In the genomic region with DNA sequence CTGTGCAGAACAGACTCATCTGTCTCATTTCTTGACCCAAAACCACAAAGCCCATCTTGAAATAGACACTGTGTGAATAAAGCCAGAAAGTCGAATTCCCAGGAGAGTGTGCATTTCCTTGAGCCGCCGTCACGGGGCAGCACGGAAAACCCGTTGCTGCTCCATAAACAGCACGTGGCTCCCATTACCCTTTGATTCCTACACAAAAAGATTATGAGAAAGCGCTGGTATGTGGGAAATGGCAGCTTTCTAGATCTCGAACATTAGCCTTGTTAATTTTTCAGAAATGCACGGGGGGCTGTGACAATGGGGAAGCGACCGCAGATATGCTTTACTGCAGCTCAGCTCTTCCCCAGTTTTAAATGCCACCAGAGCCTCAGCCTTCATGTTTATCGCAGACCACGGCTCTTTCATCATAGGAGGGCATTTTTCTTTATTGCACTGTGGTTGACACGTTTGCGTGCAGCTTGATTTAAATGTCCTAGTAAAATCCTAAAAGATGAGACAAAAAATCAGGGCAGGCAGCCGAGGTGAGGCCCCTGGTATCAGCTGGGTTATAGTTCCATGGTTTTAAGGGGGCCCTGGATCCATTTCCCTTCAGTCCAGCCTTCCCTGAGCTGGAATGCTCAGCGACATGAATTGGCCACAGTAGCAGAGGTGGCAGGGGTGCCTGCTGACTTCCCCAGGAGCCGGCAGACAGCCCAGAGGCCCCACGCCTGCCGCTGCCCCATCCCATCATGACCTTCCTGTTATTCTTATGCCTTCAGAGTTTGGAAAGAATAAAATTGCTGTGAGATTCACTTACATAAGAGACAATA, we compare ENCODE assay signal across 23 cellular contexts.
DNase-seq lines count a peak whose midpoint lies in the region; ATAC-seq and TF ChIP-seq lines count a peak whose summit lies in the region.
"Had no signal": no experiment of that assay in that cellular context is flagged by ENCODE, and none has a peak within 500 bp of the region (broad histone marks: within the 10 kb centered on the region; RNA-seq: fewer than 3 reads in every experiment).

No MANE protein-coding gene starts in this region.

- peaks cover 4% of the 10 kb centered on the region for H3K27me3 Mint-ChIP-seq in neural crest cell (ENCODE audit: low read depth)

- no peaks in the 10 kb centered on the region for H3K36me3 Mint-ChIP-seq in neural crest cell (ENCODE audit: low read depth)

- in situ Hi-C loops in SK-MEL-5 (cut with HindIII; ENCODE audit: low pct_unique_long_range_greater_than_20kb, low sequenced_read_pairs), result no loop called here

- peaks cover 6% of the 10 kb centered on the region for H3K9me3 Mint-ChIP-seq in neural crest cell

- no peak for ATAC-seq in HG02970 (IDR thresholded peaks at IDR 0.05; ENCODE audit: low FRiP score, unreplicated experiment)
- ATAC-seq: activated CD4-positive, alpha-beta T cell treated with anti-CD3 and anti-CD28 coated beads for 36 hours; activated naive CD8-positive, alpha-beta T cell treated with anti-CD3 and anti-CD28 coated beads, Interleukin-2, amount 50 U/mL, for 24 hours; body of pancreas had no signal

- TF ChIP-seq CTCF in 22Rv1 (IDR thresholded peaks at IDR 0.05), result peak; percentile 6; the same call in 1 of the 2 replicates
- no peak for TF ChIP-seq CTCF in neural crest cell (conservative IDR thresholded peaks at IDR 0.05)

- peaks cover 8% of the 10 kb centered on the region for H3K4me1 Mint-ChIP-seq in neural crest cell
- H3K4me1 Mint-ChIP-seq: activated CD4-positive, alpha-beta T cell treated with anti-CD3 and anti-CD28 coated beads for 36 hours; activated naive CD8-positive, alpha-beta T cell treated with anti-CD3 and anti-CD28 coated beads, Interleukin-2, amount 50 U/mL, for 24 hours; CD8-positive, alpha-beta memory T cell; H9 had no signal

- peak; percentile 7 for DNase-seq in D341Med (ENCODE audit: low spot score)
- peak; percentile 76 for DNase-seq in SK-MEL-5 (ENCODE audit: low read depth, low spot score)
- no peak for DNase-seq in neural crest cell (ENCODE audit: low read depth, low spot score)
- no peak for DNase-seq in NCI-H524 treated with DMSO at 0.1 percent for 48 hours (lab: John Stamatoyannopoulos, UW)
- DNase-seq in activated gamma-delta T cell treated with Interleukin-2 at 50 U/mL for 16 hours, result no peak
- DNase-seq in A172 (ENCODE audit: low spot score), result no peak
- DNase-seq: activated CD4-positive, alpha-beta T cell treated with anti-CD3 and anti-CD28 coated beads for 36 hours; activated naive CD8-positive, alpha-beta T cell treated with anti-CD3 and anti-CD28 coated beads, Interleukin-2, amount 50 U/mL, for 24 hours; body of pancreas; DMS79 treated with DMSO at 0.1 percent for 48 hours; NCI-H1105 treated with DMSO at 0.1 percent for 48 hours; NCI-H2081 treated with DMSO at 0.1 percent for 48 hours; NCI-H510A; nephron progenitor cell; RPMI8226; stimulated activated CD4-positive, alpha-beta T cell treated with anti-CD3 and anti-CD28 coated beads, Interleukin-4, amount 100 ng/mL, for 4 hours; SW 1271; uterus had no signal

- no peak overlapping the region for H3K4me3 Mint-ChIP-seq in neural crest cell
- H3K4me3 Mint-ChIP-seq: activated CD4-positive, alpha-beta T cell treated with anti-CD3 and anti-CD28 coated beads for 36 hours; activated naive CD8-positive, alpha-beta T cell treated with anti-CD3 and anti-CD28 coated beads, Interleukin-2, amount 50 U/mL, for 24 hours; CD8-positive, alpha-beta memory T cell; H9; nephron progenitor cell had no signal

- H3K27ac ChIP-seq in 22Rv1, result no peak overlapping the region
- H3K27ac ChIP-seq: body of pancreas, KMS-11, uterus had no signal

- H3K27ac Mint-ChIP-seq in neural crest cell (ENCODE audit: unreplicated experiment), result peak overlapping the region; percentile 6
- H3K27ac Mint-ChIP-seq: activated CD4-positive, alpha-beta T cell treated with anti-CD3 and anti-CD28 coated beads for 36 hours; activated naive CD8-positive, alpha-beta T cell treated with anti-CD3 and anti-CD28 coated beads, Interleukin-2, amount 50 U/mL, for 24 hours; CD8-positive, alpha-beta memory T cell; H9; nephron progenitor cell had no signal

Comparison
In these comparisons a context has a peak if more than half of its experiments do, and no peak if none do; other contexts are left out.
1. DNase-seq: peak in D341Med (single experiment) and SK-MEL-5 (single experiment); none in neural crest cell (single experiment), NCI-H524 treated with DMSO at 0.1 percent for 48 hours (single experiment), activated gamma-delta T cell treated with Interleukin-2 at 50 U/mL for 16 hours (single experiment) and A172 (single experiment).